1 cellular context compared by ENCODE assay signal in the genomic region with DNA sequence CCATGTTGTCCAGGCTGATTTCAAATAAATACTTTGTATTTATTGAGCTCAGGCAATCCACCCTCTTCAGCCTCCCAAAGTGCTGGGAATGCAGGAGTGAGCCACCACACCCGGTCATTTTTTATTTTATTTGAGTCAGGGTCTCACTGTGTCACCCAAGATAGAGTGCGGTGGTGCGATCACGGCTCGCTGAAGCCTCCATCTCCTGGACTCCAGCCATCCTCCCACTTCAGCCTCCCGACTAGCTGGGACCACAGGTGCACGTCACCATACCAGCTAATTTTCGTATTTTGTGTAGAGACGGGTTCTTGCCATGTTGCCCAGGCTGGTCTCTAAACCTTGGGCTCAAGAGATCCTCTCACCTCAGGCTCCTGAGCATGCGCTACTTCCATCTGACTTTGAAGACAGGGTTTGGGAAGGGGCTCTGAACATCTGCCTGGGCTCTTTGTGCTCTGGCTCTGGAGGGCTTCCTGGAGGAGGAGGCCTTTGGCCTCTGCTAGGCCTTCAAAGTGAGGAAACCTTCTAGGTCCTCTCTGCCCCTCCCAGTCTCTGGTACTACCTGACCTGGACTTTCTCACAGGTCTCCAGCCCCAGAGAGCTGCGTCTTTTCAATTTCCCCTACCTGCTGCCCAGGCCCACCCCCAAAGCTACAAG.
TF ChIP-seq lines count a peak whose summit lies in the region.

No MANE protein-coding gene starts in this region.

TF ChIP-seq in K562, 482 proteins besides CTCF, POLR2A, EP300 and RAD21 (continues in another document):
- TF ChIP-seq, protein P1, sequence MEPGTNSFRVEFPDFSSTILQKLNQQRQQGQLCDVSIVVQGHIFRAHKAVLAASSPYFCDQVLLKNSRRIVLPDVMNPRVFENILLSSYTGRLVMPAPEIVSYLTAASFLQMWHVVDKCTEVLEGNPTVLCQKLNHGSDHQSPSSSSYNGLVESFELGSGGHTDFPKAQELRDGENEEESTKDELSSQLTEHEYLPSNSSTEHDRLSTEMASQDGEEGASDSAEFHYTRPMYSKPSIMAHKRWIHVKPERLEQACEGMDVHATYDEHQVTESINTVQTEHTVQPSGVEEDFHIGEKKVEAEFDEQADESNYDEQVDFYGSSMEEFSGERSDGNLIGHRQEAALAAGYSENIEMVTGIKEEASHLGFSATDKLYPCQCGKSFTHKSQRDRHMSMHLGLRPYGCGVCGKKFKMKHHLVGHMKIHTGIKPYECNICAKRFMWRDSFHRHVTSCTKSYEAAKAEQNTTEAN (CRISPR knock-in tag; IDR thresholded peaks at IDR 0.05), result no peak
- TF ChIP-seq ZNF551 (CRISPR knock-in tag; IDR thresholded peaks at IDR 0.05) (no peak), BRD9 (IDR thresholded peaks at IDR 0.05; ENCODE audit: low read depth, partially characterized antibody) (no peak), JUN (IDR thresholded peaks at IDR 0.05; ENCODE audit: borderline replicate concordance, low read depth, low read length) (no peak), JUN (CRISPR knock-in tag; IDR thresholded peaks at IDR 0.05; ENCODE audit: borderline replicate concordance) (0 out of 2 replicates have a peak, but pooled peaks have one; percentile 19), PRMT5 (CRISPR knock-in tag; IDR thresholded peaks at IDR 0.05) (no peak), SRSF3 (IDR thresholded peaks at IDR 0.05; ENCODE audit: insufficient read depth, low read length) (no peak), RBM25 (IDR thresholded peaks at IDR 0.05; ENCODE audit: low read depth, low read length, severe bottlenecking) (peak; percentile 66), DPF2 (IDR thresholded peaks at IDR 0.05) (no peak), ZC3H11A (IDR thresholded peaks at IDR 0.05; ENCODE audit: low read depth, low read length) (no peak), SMARCE1 (IDR thresholded peaks at IDR 0.05) (peak; percentile 11; the same call in 1 of the 2 replicates), CHCHD3 (CRISPR knock-in tag; IDR thresholded peaks at IDR 0.05) (no peak), E2F4 (CRISPR knock-in tag; IDR thresholded peaks at IDR 0.05; ENCODE audit: low read depth) (no peak), RCOR1 (IDR thresholded peaks at IDR 0.05; ENCODE audit: borderline replicate concordance in 1 of 2, low read depth in 2 of 2, low read length in 2 of 2) (peak in 1 of 2 experiments; percentile 49; a peak in 1 of 4 replicates), THRA (IDR thresholded peaks at IDR 0.05) (no peak), DIDO1 (tag; IDR thresholded peaks at IDR 0.05; ENCODE audit: low read depth) (no peak), NR2C2 (CRISPR knock-in tag; IDR thresholded peaks at IDR 0.05) (no peak), NR2C2 (tag; IDR thresholded peaks at IDR 0.05) (no peak), SETDB1 (IDR thresholded peaks at IDR 0.05; ENCODE audit: low read length) (no peak), MGA (IDR thresholded peaks at IDR 0.05) (no peak), ZNF311 (CRISPR knock-in tag; IDR thresholded peaks at IDR 0.05) (no peak), PTBP1 (IDR thresholded peaks at IDR 0.05; ENCODE audit: low read depth, low read length) (0 out of 2 replicates have a peak, but pooled peaks have one; percentile 11), TFE3 (CRISPR knock-in tag; IDR thresholded peaks at IDR 0.05) (no peak), ESRRA (IDR thresholded peaks at IDR 0.05; ENCODE audit: borderline replicate concordance, low read depth) (no peak), CBFA2T2 (conservative IDR thresholded peaks at IDR 0.05) (no peak), POLR2H (tag; IDR thresholded peaks at IDR 0.05; ENCODE audit: low read depth) (no peak), FOS (IDR thresholded peaks at IDR 0.05; ENCODE audit: extremely low read depth, insufficient read length) (no peak), MAFK (IDR thresholded peaks at IDR 0.05; ENCODE audit: low read length) (no peak), ZNF436 (CRISPR knock-in tag; IDR thresholded peaks at IDR 0.05) (peak; percentile 97), ZNF586 (CRISPR knock-in tag; conservative IDR thresholded peaks at IDR 0.05) (no peak)
- TF ChIP-seq, protein P2, sequence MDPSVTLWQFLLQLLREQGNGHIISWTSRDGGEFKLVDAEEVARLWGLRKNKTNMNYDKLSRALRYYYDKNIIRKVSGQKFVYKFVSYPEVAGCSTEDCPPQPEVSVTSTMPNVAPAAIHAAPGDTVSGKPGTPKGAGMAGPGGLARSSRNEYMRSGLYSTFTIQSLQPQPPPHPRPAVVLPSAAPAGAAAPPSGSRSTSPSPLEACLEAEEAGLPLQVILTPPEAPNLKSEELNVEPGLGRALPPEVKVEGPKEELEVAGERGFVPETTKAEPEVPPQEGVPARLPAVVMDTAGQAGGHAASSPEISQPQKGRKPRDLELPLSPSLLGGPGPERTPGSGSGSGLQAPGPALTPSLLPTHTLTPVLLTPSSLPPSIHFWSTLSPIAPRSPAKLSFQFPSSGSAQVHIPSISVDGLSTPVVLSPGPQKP (CRISPR knock-in tag; IDR thresholded peaks at IDR 0.05), result no peak
- TF ChIP-seq, protein P3, sequence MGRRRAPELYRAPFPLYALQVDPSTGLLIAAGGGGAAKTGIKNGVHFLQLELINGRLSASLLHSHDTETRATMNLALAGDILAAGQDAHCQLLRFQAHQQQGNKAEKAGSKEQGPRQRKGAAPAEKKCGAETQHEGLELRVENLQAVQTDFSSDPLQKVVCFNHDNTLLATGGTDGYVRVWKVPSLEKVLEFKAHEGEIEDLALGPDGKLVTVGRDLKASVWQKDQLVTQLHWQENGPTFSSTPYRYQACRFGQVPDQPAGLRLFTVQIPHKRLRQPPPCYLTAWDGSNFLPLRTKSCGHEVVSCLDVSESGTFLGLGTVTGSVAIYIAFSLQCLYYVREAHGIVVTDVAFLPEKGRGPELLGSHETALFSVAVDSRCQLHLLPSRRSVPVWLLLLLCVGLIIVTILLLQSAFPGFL (CRISPR knock-in tag; IDR thresholded peaks at IDR 0.05), result no peak
- TF ChIP-seq, protein P4, sequence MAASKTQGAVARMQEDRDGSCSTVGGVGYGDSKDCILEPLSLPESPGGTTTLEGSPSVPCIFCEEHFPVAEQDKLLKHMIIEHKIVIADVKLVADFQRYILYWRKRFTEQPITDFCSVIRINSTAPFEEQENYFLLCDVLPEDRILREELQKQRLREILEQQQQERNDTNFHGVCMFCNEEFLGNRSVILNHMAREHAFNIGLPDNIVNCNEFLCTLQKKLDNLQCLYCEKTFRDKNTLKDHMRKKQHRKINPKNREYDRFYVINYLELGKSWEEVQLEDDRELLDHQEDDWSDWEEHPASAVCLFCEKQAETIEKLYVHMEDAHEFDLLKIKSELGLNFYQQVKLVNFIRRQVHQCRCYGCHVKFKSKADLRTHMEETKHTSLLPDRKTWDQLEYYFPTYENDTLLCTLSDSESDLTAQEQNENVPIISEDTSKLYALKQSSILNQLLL (CRISPR knock-in tag; IDR thresholded peaks at IDR 0.05; ENCODE audit: borderline replicate concordance), result no peak
- TF ChIP-seq, protein P5, sequence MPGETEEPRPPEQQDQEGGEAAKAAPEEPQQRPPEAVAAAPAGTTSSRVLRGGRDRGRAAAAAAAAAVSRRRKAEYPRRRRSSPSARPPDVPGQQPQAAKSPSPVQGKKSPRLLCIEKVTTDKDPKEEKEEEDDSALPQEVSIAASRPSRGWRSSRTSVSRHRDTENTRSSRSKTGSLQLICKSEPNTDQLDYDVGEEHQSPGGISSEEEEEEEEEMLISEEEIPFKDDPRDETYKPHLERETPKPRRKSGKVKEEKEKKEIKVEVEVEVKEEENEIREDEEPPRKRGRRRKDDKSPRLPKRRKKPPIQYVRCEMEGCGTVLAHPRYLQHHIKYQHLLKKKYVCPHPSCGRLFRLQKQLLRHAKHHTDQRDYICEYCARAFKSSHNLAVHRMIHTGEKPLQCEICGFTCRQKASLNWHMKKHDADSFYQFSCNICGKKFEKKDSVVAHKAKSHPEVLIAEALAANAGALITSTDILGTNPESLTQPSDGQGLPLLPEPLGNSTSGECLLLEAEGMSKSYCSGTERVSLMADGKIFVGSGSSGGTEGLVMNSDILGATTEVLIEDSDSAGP (CRISPR knock-in tag; IDR thresholded peaks at IDR 0.05), result no peak
